8 cellular contexts compared by ENCODE assay signal in genomic region chr1:226627050-226627755, GRCh38.
DNase-seq lines count a peak whose midpoint lies in the region; ATAC-seq and TF ChIP-seq lines count a peak whose summit lies in the region.
"Had no signal": no experiment of that assay in that cellular context is flagged by ENCODE, and none has a peak within 500 bp of the region (broad histone marks: within the 10 kb centered on the region; RNA-seq: fewer than 3 reads in every experiment).

No MANE protein-coding gene starts in this region.

- H3K4me3 Mint-ChIP-seq in stimulated activated naive CD8-positive, alpha-beta T cell treated with anti-CD3 and anti-CD28 coated beads, Interleukin-15, Interleukin-2, amounts not matched to agents 100 ng/mL and 50 ng/mL, for 24 hours: peak overlapping the region; percentile 39
- H3K4me3 Mint-ChIP-seq in activated B cell treated with CpG ODN at 0.5 μM for 24 hours: peak overlapping the region; percentile 8

- intact Hi-C loops in activated B cell treated with CpG ODN at 0.5 μM for 24 hours (cut with micrococcal nuclease): loop anchor here (2.0 to 5.0 kb wide), 3 partner anchors 80 to 915 kb away; no protein-coding TSS in a partner anchor

- CTCF ChIA-PET in activated B cell treated with CpG ODN at 0.5 μM for 24 hours (lab: Charles Lee): interaction anchor here (1.0 to 2.0 kb wide), 17 partner anchors 14 to 814 kb away, joined by 3 to 27 read pairs (median 5); no protein-coding TSS in a partner anchor

- H3K27me3 ChIP-seq in foreskin keratinocyte: no peaks in the 10 kb centered on the region

- no peak for ATAC-seq in stimulated activated naive CD8-positive, alpha-beta T cell treated with anti-CD3 and anti-CD28 coated beads, Interleukin-15, Interleukin-2, amounts not matched to agents 100 U/mL and 50 U/mL, for 24 hours
- ATAC-seq in activated B cell treated with CpG ODN at 0.5 μM for 24 hours (ENCODE audit: low read depth): no peak
- ATAC-seq in foreskin keratinocyte: no peak

- no peaks in the 10 kb centered on the region for H3K9me3 Mint-ChIP-seq in stimulated activated naive CD8-positive, alpha-beta T cell treated with anti-CD3 and anti-CD28 coated beads, Interleukin-15, Interleukin-2, amounts not matched to agents 100 ng/mL and 50 ng/mL, for 24 hours
- H3K9me3 Mint-ChIP-seq in activated B cell treated with CpG ODN at 0.5 μM for 24 hours: peaks cover 4% of the 10 kb centered on the region

- POLR2A ChIA-PET in activated B cell treated with CpG ODN at 0.5 μM for 24 hours (lab: Charles Lee): interaction anchor here (0.7 to 1.6 kb wide), 6 partner anchors 9 to 200 kb away, joined by 3 to 8 read pairs (median 4); no protein-coding TSS in a partner anchor

- TF ChIP-seq CTCF in activated B cell treated with CpG ODN at 0.5 μM for 24 hours (IDR thresholded peaks at IDR 0.05) (no peak), foreskin keratinocyte (conservative IDR thresholded peaks at IDR 0.05) (no peak)

- H3K27me3 Mint-ChIP-seq in stimulated activated naive CD8-positive, alpha-beta T cell treated with anti-CD3 and anti-CD28 coated beads, Interleukin-15, Interleukin-2, amounts not matched to agents 100 ng/mL and 50 ng/mL, for 24 hours: no peaks in the 10 kb centered on the region
- no peaks in the 10 kb centered on the region for H3K27me3 Mint-ChIP-seq in activated B cell treated with CpG ODN at 0.5 μM for 24 hours

- H3K27ac Mint-ChIP-seq in stimulated activated naive CD8-positive, alpha-beta T cell treated with anti-CD3 and anti-CD28 coated beads, Interleukin-15, Interleukin-2, amounts not matched to agents 100 ng/mL and 50 ng/mL, for 24 hours: peak overlapping the region; percentile 56
- peak overlapping the region; percentile 67 for H3K27ac Mint-ChIP-seq in activated B cell treated with CpG ODN at 0.5 μM for 24 hours

- H3K4me1 ChIP-seq in foreskin keratinocyte: peaks cover 3% of the 10 kb centered on the region

- DNase-seq in stimulated activated naive CD8-positive, alpha-beta T cell treated with anti-CD3 and anti-CD28 coated beads, Interleukin-15, Interleukin-2, amounts not matched to agents 100 U/mL and 50 U/mL, for 24 hours: no peak
- DNase-seq in activated B cell treated with CpG ODN at 0.5 μM for 24 hours (peak; percentile 10), mesenteric fat pad (ENCODE audit: low spot score) (peak; percentile 30), foreskin keratinocyte (no peak), GDM1 (lab: John Stamatoyannopoulos, UW) (no peak)
- no peak for DNase-seq in stimulated activated CD4-positive, alpha-beta T cell treated with anti-CD3 and anti-CD28 coated beads, Interleukin-2, amount 100 ng/mL, for 24 hours

- peaks cover 31% of the 10 kb centered on the region for H3K4me1 Mint-ChIP-seq in stimulated activated naive CD8-positive, alpha-beta T cell treated with anti-CD3 and anti-CD28 coated beads, Interleukin-15, Interleukin-2, amounts not matched to agents 100 ng/mL and 50 ng/mL, for 24 hours (ENCODE audit: low read depth)
- H3K4me1 Mint-ChIP-seq in activated B cell treated with CpG ODN at 0.5 μM for 24 hours: peaks cover 53% of the 10 kb centered on the region

- no peak overlapping the region for H3K27ac ChIP-seq in foreskin keratinocyte
- H3K27ac ChIP-seq: KMS-11 had no signal

- peaks cover 2% of the 10 kb centered on the region for H3K36me3 Mint-ChIP-seq in stimulated activated naive CD8-positive, alpha-beta T cell treated with anti-CD3 and anti-CD28 coated beads, Interleukin-15, Interleukin-2, amounts not matched to agents 100 ng/mL and 50 ng/mL, for 24 hours (ENCODE audit: low read depth)
- H3K36me3 Mint-ChIP-seq in activated B cell treated with CpG ODN at 0.5 μM for 24 hours (ENCODE audit: low read depth): peaks cover 27% of the 10 kb centered on the region

Comparison
In these comparisons a context has a peak if more than half of its experiments do, and no peak if none do; other contexts are left out.
1. DNase-seq: peak in activated B cell treated with CpG ODN at 0.5 μM for 24 hours (single experiment) and mesenteric fat pad (single experiment); none in stimulated activated naive CD8-positive, alpha-beta T cell treated with anti-CD3 and anti-CD28 coated beads, Interleukin-15, Interleukin-2, amounts not matched to agents 100 U/mL and 50 U/mL, for 24 hours (single experiment), foreskin keratinocyte (0 of 2), stimulated activated CD4-positive, alpha-beta T cell treated with anti-CD3 and anti-CD28 coated beads, Interleukin-2, amount 100 ng/mL, for 24 hours (0 of 2) and GDM1 (single experiment).